In genomic region chr9:135219676-135220600, GRCh38 we compare ENCODE assay signal across 20 cellular contexts.
DNase-seq lines count a peak whose midpoint lies in the region; ATAC-seq, FAIRE-seq and TF ChIP-seq lines count a peak whose summit lies in the region.
"Had no signal": no experiment of that assay in that cellular context is flagged by ENCODE, and none has a peak within 500 bp of the region (broad histone marks: within the 10 kb centered on the region; RNA-seq: fewer than 3 reads in every experiment).

No MANE protein-coding gene starts in this region.

- H3K4me1 ChIP-seq in heart left ventricle (peaks cover 0 to 30% (median 5%) of the 10 kb centered on the region in 12 donors), right atrium auricular region (peaks cover 0 to 32% of the 10 kb centered on the region in 2 donors), GM12878 (ENCODE audit: control insufficient read depth, insufficient read depth, low read length) (no peaks in the 10 kb centered on the region; the same call in 1 of the 2 replicates), lower lobe of right lung (peaks cover 19% of the 10 kb centered on the region), transverse colon (no peaks in the 10 kb centered on the region)

- TF ChIP-seq CTCF in heart left ventricle (IDR thresholded peaks at IDR 0.05) (no peak), right atrium auricular region (IDR thresholded peaks at IDR 0.05) (no peak), GM12878 (IDR thresholded peaks at IDR 0.05 in 2 of 3, conservative IDR thresholded peaks at IDR 0.05 in 1 of 3; ENCODE audit: control insufficient read depth in 2 of 3, extremely low read depth in 1 of 3, insufficient read depth in 1 of 3, low read depth in 3 of 3, low read length in 3 of 3) (no peak), lower lobe of right lung (IDR thresholded peaks at IDR 0.05) (no peak), transverse colon (IDR thresholded peaks at IDR 0.05) (no peak)

- POLR2A ChIA-PET in GM12878 (lab: Charles Lee), result no interaction called here

- H3K36me3 ChIP-seq in heart left ventricle (no peaks in the 10 kb centered on the region), right atrium auricular region (no peaks in the 10 kb centered on the region), GM12878 (ENCODE audit: control insufficient read depth in 2 of 2, insufficient read depth in 2 of 2, low read length in 1 of 2) (no peaks in the 10 kb centered on the region), lower lobe of right lung (no peaks in the 10 kb centered on the region), transverse colon (no peaks in the 10 kb centered on the region)

- no peak for TF ChIP-seq RAD21 in GM12878 (IDR thresholded peaks at IDR 0.05; ENCODE audit: insufficient read depth, low read depth, low read length)

- intact Hi-C loops in heart left ventricle (cut with DNase I), result loop anchor here in 2 of 10 donors (5.0 kb wide), 2 partner anchors 82 to 187 kb away; no protein-coding TSS in a partner anchor
- intact Hi-C loops in GM12878 (cut with micrococcal nuclease; ENCODE audit: unreplicated experiment), result no loop called here
- intact Hi-C loops in lower lobe of right lung (cut with DNase I), result no loop called here
- intact Hi-C loops in transverse colon (cut with DNase I; ENCODE audit: low total_unique reads), result no loop called here

- RAD21 ChIA-PET in GM12878 (lab: Charles Lee; ENCODE audit: unreplicated experiment), result no interaction called here

- no peaks in the 10 kb centered on the region for H3K79me2 ChIP-seq in GM12878 (ENCODE audit: control insufficient read depth, insufficient read depth, low read length)

- no peak overlapping the region for H3K4me2 ChIP-seq in GM12878 (ENCODE audit: control insufficient read depth, insufficient read depth)

- H3K27me3 ChIP-seq in heart left ventricle (peaks cover 0 to 71% (median 22%) of the 10 kb centered on the region in 9 donors), right atrium auricular region (no peaks in the 10 kb centered on the region), GM12878 (replicated peaks in 1 of 2; ENCODE audit: control insufficient read depth in 2 of 2, insufficient read depth in 2 of 2, low read length in 1 of 2) (peaks cover 0 to 2% of the 10 kb centered on the region in 2 experiments; a peak in 1 of 4 replicates), lower lobe of right lung (ENCODE audit: low read depth) (peaks cover 20% of the 10 kb centered on the region), transverse colon (peaks cover 38% of the 10 kb centered on the region)

- ATAC-seq in heart left ventricle (no peak), GM12878 (no peak), lower lobe of right lung (no peak), GM19463 (IDR thresholded peaks at IDR 0.05; ENCODE audit: unreplicated experiment) (no peak), GM18870 (IDR thresholded peaks at IDR 0.05; ENCODE audit: unreplicated experiment) (no peak)
- ATAC-seq in stimulated activated naive CD8-positive, alpha-beta T cell treated with anti-CD3 and anti-CD28 coated beads, Interleukin-15, Interleukin-2, amounts not matched to agents 100 U/mL and 50 U/mL, for 24 hours, result no peak
- ATAC-seq: PC-3 had no signal

- H4K20me1 ChIP-seq in GM12878 (ENCODE audit: control insufficient read depth, insufficient read depth), result no peaks in the 10 kb centered on the region

- H3K27ac ChIP-seq in heart left ventricle (no peak overlapping the region), right atrium auricular region (no peak overlapping the region), GM12878 (ENCODE audit: control insufficient read depth, insufficient read depth) (no peak overlapping the region), lower lobe of right lung (no peak overlapping the region), transverse colon (no peak overlapping the region)
- H3K27ac ChIP-seq: RWPE1 had no signal

- WGBS in heart left ventricle, 4 donors, result 87 to 92% (median 91%) methylated on average over 15 to 21 of the region's 21 CpGs
- 58% methylated on average over 19 of the region's 21 CpGs for WGBS in GM12878 (ENCODE audit: insufficient coverage, insufficient replicate concordance, low lambda C conversion rate, missing lambda C conversion rate)
- 67 to 84% methylated on average over 1 to 21 of the region's 21 CpGs for WGBS in transverse colon (ENCODE audit: low coverage in 1 of 2), 2 donors

- in situ Hi-C loops in GM12878 (cut with MboI) (no loop called here), transverse colon (cut with MboI; ENCODE audit: low pct_ligation_motif_present in 1 of 4, low pct_unique_long_range_greater_than_20kb in 1 of 4, low sequenced_read_pairs in 3 of 4) (no loop called here)

- SMC1A ChIA-PET in GM12878 (lab: Charles Lee; ENCODE audit: uncharacterized antibody, unreplicated experiment), result no interaction called here

- BruUV-seq in GM12878 (replicated peaks; lab: Mats Ljungman, UMichigan), result no TSS peak

- H2AFZ ChIP-seq in GM12878 (ENCODE audit: control insufficient read depth, low read depth, low read length), result no peak overlapping the region

- CTCF ChIA-PET in GM12878 (lab: Yijun Ruan, JAX), result no interaction called here

- no peaks in the 10 kb centered on the region for H3K9me3 ChIP-seq in heart left ventricle
- H3K9me3 ChIP-seq in right atrium auricular region, result no peaks in the 10 kb centered on the region
- no peaks in the 10 kb centered on the region for H3K9me3 ChIP-seq in GM12878 (replicated peaks; ENCODE audit: control insufficient read depth, insufficient read depth, low read length)
- no peaks in the 10 kb centered on the region for H3K9me3 ChIP-seq in lower lobe of right lung
- H3K9me3 ChIP-seq in transverse colon, result no peaks in the 10 kb centered on the region

- TF ChIP-seq POLR2A in heart left ventricle (IDR thresholded peaks at IDR 0.05) (no peak), GM12878 (IDR thresholded peaks at IDR 0.05; ENCODE audit: low read depth, low read length) (no peak), transverse colon (IDR thresholded peaks at IDR 0.05) (no peak)

- FAIRE-seq in GM12878 (lab: Jason Lieb, UNC), result no peak
- FAIRE-seq: GM12891 had no signal

- no peak overlapping the region for H3K4me3 ChIP-seq in heart left ventricle
- no peak overlapping the region for H3K4me3 ChIP-seq in right atrium auricular region
- no peak overlapping the region for H3K4me3 ChIP-seq in GM12878
- H3K4me3 ChIP-seq in lower lobe of right lung, result no peak overlapping the region
- H3K4me3 ChIP-seq in transverse colon, result no peak overlapping the region

- DNase-seq in heart left ventricle, result peak in 3 of 5 donors; percentile 5 to 26 (median 12)
- DNase-seq in right atrium auricular region (ENCODE audit: low spot score), result no peak
- DNase-seq in GM12878 (ENCODE audit: low read depth, low spot score), result no peak
- peak; percentile 17 for DNase-seq in lower lobe of right lung
- DNase-seq in transverse colon, result peak; percentile 3
- DNase-seq in stimulated activated naive CD8-positive, alpha-beta T cell treated with anti-CD3 and anti-CD28 coated beads, Interleukin-15, Interleukin-2, amounts not matched to agents 100 U/mL and 50 U/mL, for 24 hours, result no peak
- DNase-seq: C1 segment of cervical spinal cord, DND-41, GDM1, GOT3, HFFc6, KG1, NCI-H1417 treated with DMSO at 0.1 percent for 48 hours, NCI-H1930, NCI-H82, PC-3 had no signal

- no peak for TF ChIP-seq EP300 in GM12878 (IDR thresholded peaks at IDR 0.05; ENCODE audit: borderline replicate concordance in 1 of 2, control insufficient read depth in 1 of 2, low read depth in 2 of 2, low read length in 2 of 2)
- TF ChIP-seq EP300 in transverse colon (IDR thresholded peaks at IDR 0.05; ENCODE audit: low read depth), result no peak

- no peak overlapping the region for H3K9ac ChIP-seq in GM12878 (ENCODE audit: control insufficient read depth, insufficient read depth, low read length)

TF ChIP-seq in GM12878, 131 proteins besides CTCF, POLR2A, EP300 and RAD21:
- TF ChIP-seq KDM1A (IDR thresholded peaks at IDR 0.05; ENCODE audit: borderline replicate concordance) (no peak), BHLHE40 (IDR thresholded peaks at IDR 0.05; ENCODE audit: borderline replicate concordance in 1 of 2, low read depth in 2 of 2, low read length in 1 of 2) (no peak), CREB1 (IDR thresholded peaks at IDR 0.05; ENCODE audit: low read depth) (no peak), HSF1 (IDR thresholded peaks at IDR 0.05; ENCODE audit: low read depth, low read length) (no peak), ZNF24 (IDR thresholded peaks at IDR 0.05) (peak; percentile 34; the same call in 1 of the 2 replicates), FOS (IDR thresholded peaks at IDR 0.05; ENCODE audit: borderline replicate concordance, extremely low read depth, insufficient read length) (no peak)
- TF ChIP-seq, protein P1, sequence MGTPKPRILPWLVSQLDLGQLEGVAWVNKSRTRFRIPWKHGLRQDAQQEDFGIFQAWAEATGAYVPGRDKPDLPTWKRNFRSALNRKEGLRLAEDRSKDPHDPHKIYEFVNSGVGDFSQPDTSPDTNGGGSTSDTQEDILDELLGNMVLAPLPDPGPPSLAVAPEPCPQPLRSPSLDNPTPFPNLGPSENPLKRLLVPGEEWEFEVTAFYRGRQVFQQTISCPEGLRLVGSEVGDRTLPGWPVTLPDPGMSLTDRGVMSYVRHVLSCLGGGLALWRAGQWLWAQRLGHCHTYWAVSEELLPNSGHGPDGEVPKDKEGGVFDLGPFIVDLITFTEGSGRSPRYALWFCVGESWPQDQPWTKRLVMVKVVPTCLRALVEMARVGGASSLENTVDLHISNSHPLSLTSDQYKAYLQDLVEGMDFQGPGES (IDR thresholded peaks at IDR 0.05), result no peak
TF ChIP-seq in GM12878: peak in this region for 1.

Comparison
In these comparisons a context has a peak if more than half of its experiments do, and no peak if none do; other contexts are left out.
1. DNase-seq: peak in heart left ventricle (3 of 5), lower lobe of right lung (single experiment) and transverse colon (single experiment); none in right atrium auricular region (single experiment), GM12878 (single experiment) and stimulated activated naive CD8-positive, alpha-beta T cell treated with anti-CD3 and anti-CD28 coated beads, Interleukin-15, Interleukin-2, amounts not matched to agents 100 U/mL and 50 U/mL, for 24 hours (single experiment).